ENCODE assay signal across 28 cellular contexts in genomic region chr1:102783487-102783886, GRCh38.
"Had no signal": no experiment of that assay in that cellular context is flagged by ENCODE, and none has a peak within 500 bp of the region (broad histone marks: within the 10 kb centered on the region; RNA-seq: fewer than 3 reads in every experiment).

No MANE protein-coding gene starts in this region.

- H3K27me3 ChIP-seq: colonic mucosa, dorsolateral prefrontal cortex, esophagus muscularis mucosa, esophagus squamous epithelium, foreskin keratinocyte, gastrocnemius medialis, gastroesophageal sphincter, heart left ventricle had no signal

- DNase-seq: colonic mucosa; cortex of kidney; dermis blood vessel endothelial cell; dorsolateral prefrontal cortex; effector CD4-positive, alpha-beta T cell; effector CD8-positive, alpha-beta T cell; effector memory CD4-positive, alpha-beta T cell; effector memory CD8-positive, alpha-beta T cell; endodermal cell; erythroblast; esophagus squamous epithelium; foreskin fibroblast; foreskin keratinocyte; foreskin melanocyte; gastrocnemius medialis; glutamatergic neuron; head of caudate nucleus; heart left ventricle had no signal

- H3K27me3 Mint-ChIP-seq: dendritic cell treated with granulocyte-macrophage colony-stimulating factor and Interleukin-4, amounts not matched to agents 40 ng/mL and 50 ng/mL, for 4 days; effector memory CD8-positive, alpha-beta T cell had no signal

- FAIRE-seq: colon, endometrium, endothelial cell of umbilical vein, frontal cortex had no signal

- H3K9me3 ChIP-seq: colonic mucosa, esophagus muscularis mucosa, gastrocnemius medialis, gastroesophageal sphincter had no signal

- ATAC-seq: effector memory CD8-positive, alpha-beta T cell; esophagus mucosa; foreskin keratinocyte; gastrocnemius medialis; gastroesophageal sphincter; heart left ventricle had no signal

- H3K4me1 ChIP-seq: colonic mucosa, esophagus muscularis mucosa, esophagus squamous epithelium, foreskin keratinocyte, gastrocnemius medialis, gastroesophageal sphincter, heart left ventricle had no signal

- H3K4me3 ChIP-seq: colonic mucosa, coronary artery, dorsolateral prefrontal cortex, esophagus muscularis mucosa, esophagus squamous epithelium, gastrocnemius medialis, gastroesophageal sphincter, heart left ventricle had no signal

- H3K27ac Mint-ChIP-seq: dendritic cell treated with granulocyte-macrophage colony-stimulating factor and Interleukin-4, amounts not matched to agents 40 ng/mL and 50 ng/mL, for 4 days; effector memory CD8-positive, alpha-beta T cell; endodermal cell had no signal

- H3K4me3 Mint-ChIP-seq: dendritic cell treated with granulocyte-macrophage colony-stimulating factor and Interleukin-4, amounts not matched to agents 40 ng/mL and 50 ng/mL, for 4 days; effector memory CD8-positive, alpha-beta T cell; endodermal cell had no signal

- H3K36me3 ChIP-seq: colonic mucosa, esophagus muscularis mucosa, esophagus squamous epithelium, gastrocnemius medialis, gastroesophageal sphincter, heart left ventricle had no signal

- H3K27ac ChIP-seq: colonic mucosa, coronary artery, dorsolateral prefrontal cortex, epithelial cell of prostate, esophagus muscularis mucosa, esophagus squamous epithelium, foreskin keratinocyte, gastrocnemius medialis, gastroesophageal sphincter, heart left ventricle had no signal
